ENCODE assay signal across 9 cellular contexts in the genomic region with DNA sequence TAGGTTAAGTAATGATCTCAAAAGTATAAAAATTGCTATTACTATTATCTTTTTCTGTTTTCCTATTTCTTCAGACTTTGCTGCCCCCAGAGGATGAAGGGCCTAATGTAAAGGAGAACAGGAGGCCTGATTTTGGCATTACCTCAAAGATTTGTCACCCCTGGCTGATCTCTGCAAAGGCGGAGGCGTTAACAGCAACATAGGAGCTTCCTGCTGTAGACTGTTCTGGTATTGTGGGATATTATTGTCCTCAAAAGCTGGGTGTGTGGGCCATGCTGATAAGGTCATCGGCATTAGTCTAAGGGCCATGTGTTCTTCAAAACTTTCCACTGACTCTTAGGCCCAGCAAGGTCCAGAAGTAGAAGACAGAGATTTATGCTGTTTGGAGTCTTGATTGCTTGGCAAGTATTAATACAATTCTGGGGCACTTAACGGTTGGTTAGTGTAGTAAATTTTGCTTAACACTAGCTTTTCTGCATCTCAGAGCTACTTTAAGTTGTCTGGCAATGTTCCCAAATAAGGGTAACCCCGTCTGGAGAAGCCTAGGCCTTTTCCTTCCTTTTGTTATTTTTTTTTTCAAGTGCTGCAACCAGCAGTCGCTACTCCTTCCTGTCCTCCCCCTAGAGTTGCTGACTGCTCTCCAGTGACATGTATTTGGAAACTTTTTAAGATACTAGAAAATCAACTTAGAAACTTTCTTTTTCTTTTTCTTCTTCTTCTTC. TPM values are rescaled to one million over a fixed set of nuclear protein-coding genes. Genes with fewer than 3 reads are reported as not detected.
DNase-seq lines count a peak whose midpoint lies in the region; ATAC-seq and TF ChIP-seq lines count a peak whose summit lies in the region.
"Had no signal": no experiment of that assay in that cellular context is flagged by ENCODE, and none has a peak within 500 bp of the region (broad histone marks: within the 10 kb centered on the region; RNA-seq: fewer than 3 reads in every experiment).

No MANE protein-coding gene starts in this region.

- no peak overlapping the region for H3K4me3 ChIP-seq in OCI-LY3 (ENCODE audit: low read length)
- H3K4me3 ChIP-seq in gastrocnemius medialis: no peak overlapping the region

- no peak overlapping the region for H3K4me2 ChIP-seq in OCI-LY3 (ENCODE audit: low read length)

- ATAC-seq in GM21515 (IDR thresholded peaks at IDR 0.05; ENCODE audit: unreplicated experiment) (peak; percentile 57), gastrocnemius medialis (peak; percentile 75 to 86)
- ATAC-seq in activated CD8-positive, alpha-beta memory T cell treated with anti-CD3 and anti-CD28 coated beads, Interleukin-2, amount 10 ng/mL, durations not matched to agents 7 days and 5 days: no peak

- intact Hi-C loops in gastrocnemius medialis (cut with DNase I; ENCODE audit: low total_unique reads): no loop called here

- peak; percentile 44 for TF ChIP-seq CTCF in GM10266 (IDR thresholded peaks at IDR 0.05; ENCODE audit: control insufficient read depth, insufficient read depth, low read depth, missing control alignments)
- no peak for TF ChIP-seq CTCF in OCI-LY3 (IDR thresholded peaks at IDR 0.05; ENCODE audit: low read depth, low read length)
- TF ChIP-seq CTCF in gastrocnemius medialis (IDR thresholded peaks at IDR 0.05 in 4 of 5, conservative IDR thresholded peaks at IDR 0.05 in 1 of 5): peak in 1 of 5 experiments; percentile 7

- H3K9ac ChIP-seq in OCI-LY3 (ENCODE audit: low read length): no peak overlapping the region

- no peaks in the 10 kb centered on the region for H4K20me1 ChIP-seq in OCI-LY3 (ENCODE audit: insufficient read depth, low read length)

- H3K27ac Mint-ChIP-seq in activated CD8-positive, alpha-beta memory T cell treated with anti-CD3 and anti-CD28 coated beads, Interleukin-2, amount 10 ng/mL, durations not matched to agents 7 days and 5 days: no peak overlapping the region

- CTCF ChIA-PET in activated CD8-positive, alpha-beta memory T cell treated with anti-CD3 and anti-CD28 coated beads, Interleukin-2, amount 10 ng/mL, durations not matched to agents 7 days and 5 days (lab: Charles Lee): interaction anchor here (0.8 to 3.8 kb wide), 4 partner anchors 15 to 100 kb away, joined by 3 to 14 read pairs (median 3); a partner anchor contains a TSS

- H3K36me3 Mint-ChIP-seq in activated CD8-positive, alpha-beta memory T cell treated with anti-CD3 and anti-CD28 coated beads, Interleukin-2, amount 10 ng/mL, durations not matched to agents 7 days and 5 days: peaks cover 22% of the 10 kb centered on the region

- H3K4me1 ChIP-seq in OCI-LY3 (ENCODE audit: low read length) (peaks cover 13% of the 10 kb centered on the region), gastrocnemius medialis (peaks cover 4% of the 10 kb centered on the region in 2 donors)

- no peak overlapping the region for H3K4me3 Mint-ChIP-seq in activated CD8-positive, alpha-beta memory T cell treated with anti-CD3 and anti-CD28 coated beads, Interleukin-2, amount 10 ng/mL, durations not matched to agents 7 days and 5 days

- DNase-seq in GM10266 (ENCODE audit: extremely low spot score) (peak; percentile 47), glomerular endothelial cell (ENCODE audit: extremely low read depth, low read depth, low spot score) (peak; percentile 91), gastrocnemius medialis (no peak), foreskin melanocyte (no peak), NCI-H187 (lab: John Stamatoyannopoulos, UW) (no peak)
- no peak for DNase-seq in activated CD8-positive, alpha-beta memory T cell treated with anti-CD3 and anti-CD28 coated beads, Interleukin-2, amount 10 ng/mL, durations not matched to agents 7 days and 5 days

- H3K27ac ChIP-seq in OCI-LY3 (ENCODE audit: low read length) (no peak overlapping the region), gastrocnemius medialis (peak overlapping the region; percentile 42 to 72 (median 64))

- H3K36me3 ChIP-seq in OCI-LY3 (replicated peaks; ENCODE audit: low read depth, low read length): no peaks in the 10 kb centered on the region
- H3K36me3 ChIP-seq in gastrocnemius medialis: no peaks in the 10 kb centered on the region

- H3K27me3 Mint-ChIP-seq in activated CD8-positive, alpha-beta memory T cell treated with anti-CD3 and anti-CD28 coated beads, Interleukin-2, amount 10 ng/mL, durations not matched to agents 7 days and 5 days: peaks cover 20% of the 10 kb centered on the region

- H3K79me2 ChIP-seq in OCI-LY3 (ENCODE audit: low read length): no peaks in the 10 kb centered on the region

- peaks cover 38% of the 10 kb centered on the region for H3K4me1 Mint-ChIP-seq in activated CD8-positive, alpha-beta memory T cell treated with anti-CD3 and anti-CD28 coated beads, Interleukin-2, amount 10 ng/mL, durations not matched to agents 7 days and 5 days

- H3K9me3 ChIP-seq in OCI-LY3 (ENCODE audit: insufficient read depth, low read length) (0 out of 2 replicates have a peak, but pooled peaks cover 6% of the 10 kb centered on the region), gastrocnemius medialis (no peaks in the 10 kb centered on the region)

- in situ Hi-C loops in gastrocnemius medialis (cut with MboI; ENCODE audit: low sequenced_read_pairs in 4 of 4): no loop called here

- no peaks in the 10 kb centered on the region for H3K27me3 ChIP-seq in OCI-LY3 (ENCODE audit: low read depth, low read length)
- no peaks in the 10 kb centered on the region for H3K27me3 ChIP-seq in gastrocnemius medialis

- no peak for TF ChIP-seq POLR2A in gastrocnemius medialis (IDR thresholded peaks at IDR 0.05)

- H3K9me3 Mint-ChIP-seq in activated CD8-positive, alpha-beta memory T cell treated with anti-CD3 and anti-CD28 coated beads, Interleukin-2, amount 10 ng/mL, durations not matched to agents 7 days and 5 days (ENCODE audit: low read depth): peaks cover 7% of the 10 kb centered on the region

- H2AFZ ChIP-seq in OCI-LY3 (ENCODE audit: low read depth, low read length): peak overlapping the region; percentile 70

RNA-seq across cellular contexts. Expression of a gene that starts 14.0 kb away (rescaled TPM):
- total RNA-seq in glomerular endothelial cell: 12.4 and 30.3 TPM in 2 replicates
- 1 to 10 TPM; 1.7 to 6.9 (median 3.8) TPM for total RNA-seq in gastrocnemius medialis
- total RNA-seq in activated CD8-positive, alpha-beta memory T cell treated with anti-CD3 and anti-CD28 coated beads, Interleukin-2, amount 10 ng/mL, durations not matched to agents 7 days and 5 days: 100 to 1,000 TPM; 150 to 395 TPM
- total RNA-seq: epithelial cell of proximal tubule had no signal

RNA-seq across cellular contexts. Expression of a gene that starts 48.2 kb away (rescaled TPM):
- 43.8 and 56.4 TPM in 2 replicates for total RNA-seq in glomerular endothelial cell
- total RNA-seq in gastrocnemius medialis: 1 to 10 TPM; 6.3 to 8.6 (median 6.8) TPM
- total RNA-seq in activated CD8-positive, alpha-beta memory T cell treated with anti-CD3 and anti-CD28 coated beads, Interleukin-2, amount 10 ng/mL, durations not matched to agents 7 days and 5 days: 10 to 100 TPM; 29.7 to 69.2 TPM

Comparison
In these comparisons a context has a peak if more than half of its experiments do, and no peak if none do; other contexts are left out.
1. DNase-seq: peak in GM10266 (single experiment) and glomerular endothelial cell (single experiment); none in gastrocnemius medialis (0 of 2), activated CD8-positive, alpha-beta memory T cell treated with anti-CD3 and anti-CD28 coated beads, Interleukin-2, amount 10 ng/mL, durations not matched to agents 7 days and 5 days (single experiment), foreskin melanocyte (single experiment) and NCI-H187 (0 of 2).